In genomic region chr6:159038914-159039884, GRCh38 we compare ENCODE assay signal across 8 cellular contexts. TPM values are rescaled to one million over a fixed set of nuclear protein-coding genes. Genes with fewer than 3 reads are reported as not detected.
A peak's percentile ranks its signal among the peaks of the same experiment; 100 is the strongest.
DNase-seq lines count a peak whose midpoint lies in the region; ATAC-seq and TF ChIP-seq lines count a peak whose summit lies in the region.

No MANE protein-coding gene starts in this region.

- H3K27me3 ChIP-seq in CD4-positive, CD25-positive, alpha-beta regulatory T cell (ENCODE audit: control insufficient read depth, insufficient read depth, low read length): no peaks in the 10 kb centered on the region
- H3K27me3 ChIP-seq in left ventricle myocardium inferior (ENCODE audit: low read depth): no peaks in the 10 kb centered on the region
- no peaks in the 10 kb centered on the region for H3K27me3 ChIP-seq in uterus
- H3K27me3 ChIP-seq in endodermal cell (ENCODE audit: control insufficient read depth, insufficient read depth, low read length, poor library complexity, severe bottlenecking): no peaks in the 10 kb centered on the region

- peaks cover 93% of the 10 kb centered on the region for H3K36me3 ChIP-seq in CD4-positive, CD25-positive, alpha-beta regulatory T cell (ENCODE audit: control insufficient read depth, insufficient read depth, low read length)
- H3K36me3 ChIP-seq in left ventricle myocardium inferior: no peaks in the 10 kb centered on the region
- no peaks in the 10 kb centered on the region for H3K36me3 ChIP-seq in uterus
- H3K36me3 ChIP-seq in endodermal cell (ENCODE audit: control insufficient read depth, insufficient read depth, low read length): no peaks in the 10 kb centered on the region

- TF ChIP-seq POLR2A in uterus (IDR thresholded peaks at IDR 0.05) (no peak), lower leg skin (IDR thresholded peaks at IDR 0.05) (no peak)

- no peaks in the 10 kb centered on the region for H3K9me3 Mint-ChIP-seq in CD4-positive, CD25-positive, alpha-beta regulatory T cell
- H3K9me3 Mint-ChIP-seq in endodermal cell: no peaks in the 10 kb centered on the region

- intact Hi-C loops in left ventricle myocardium inferior (cut with micrococcal nuclease): no loop called here
- intact Hi-C loops in uterus (cut with DNase I; ENCODE audit: low total_unique reads): no loop called here
- intact Hi-C loops in lower leg skin (cut with DNase I; ENCODE audit: low total_unique reads): no loop called here

- peaks cover 20 to 78% (median 46%) of the 10 kb centered on the region in 4 donors for H3K4me1 Mint-ChIP-seq in CD4-positive, CD25-positive, alpha-beta regulatory T cell
- H3K4me1 Mint-ChIP-seq in T-helper 17 cell (peaks cover 58% of the 10 kb centered on the region), endodermal cell (peaks cover 14% of the 10 kb centered on the region)

- 90 to 93% methylated on average over 5 to 8 of the region's 8 CpGs for WGBS in endodermal cell (ENCODE audit: insufficient coverage in 1 of 2, insufficient read length in 1 of 2), 2 experiments
- 43 to 52% methylated on average over 8 of the region's 8 CpGs for WGBS in lower leg skin, 2 donors

- no peaks in the 10 kb centered on the region for H3K27me3 Mint-ChIP-seq in CD4-positive, CD25-positive, alpha-beta regulatory T cell
- no peaks in the 10 kb centered on the region for H3K27me3 Mint-ChIP-seq in T-helper 17 cell
- no peaks in the 10 kb centered on the region for H3K27me3 Mint-ChIP-seq in endodermal cell (ENCODE audit: insufficient read depth)

- ATAC-seq in CD4-positive, CD25-positive, alpha-beta regulatory T cell (ENCODE audit: low read depth in 2 of 2): peak; percentile 2 to 20
- ATAC-seq in HG03159 (IDR thresholded peaks at IDR 0.05; ENCODE audit: unreplicated experiment) (peak; percentile 82), T-helper 17 cell (no peak)

- peaks cover 80% of the 10 kb centered on the region for H3K36me3 Mint-ChIP-seq in CD4-positive, CD25-positive, alpha-beta regulatory T cell
- H3K36me3 Mint-ChIP-seq in T-helper 17 cell (ENCODE audit: low read depth) (peaks cover 21% of the 10 kb centered on the region), endodermal cell (ENCODE audit: low read depth) (no peaks in the 10 kb centered on the region)

- H3K27ac ChIP-seq in CD4-positive, CD25-positive, alpha-beta regulatory T cell (ENCODE audit: insufficient read depth, low read length, poor library complexity, severe bottlenecking): peak overlapping the region; percentile 93
- peak overlapping the region; percentile 15 for H3K27ac ChIP-seq in left ventricle myocardium inferior (replicated peaks)
- H3K27ac ChIP-seq in uterus: peak overlapping the region; percentile 54 to 62
- no peak overlapping the region for H3K27ac ChIP-seq in endodermal cell (ENCODE audit: low read depth, low read length)

- peak overlapping the region; percentile 100 for H3K4me3 ChIP-seq in CD4-positive, CD25-positive, alpha-beta regulatory T cell (ENCODE audit: low read depth, low read length)
- H3K4me3 ChIP-seq in left ventricle myocardium inferior: no peak overlapping the region
- H3K4me3 ChIP-seq in uterus: no peak overlapping the region
- no peak overlapping the region for H3K4me3 ChIP-seq in endodermal cell (ENCODE audit: low read length)
- no peak overlapping the region for H3K4me3 ChIP-seq in lower leg skin (ENCODE audit: low read depth, poor library complexity, severe bottlenecking)

- no peak overlapping the region for H3K9ac ChIP-seq in endodermal cell (ENCODE audit: extremely low read depth, low read length, poor library complexity, severe bottlenecking)

- peak overlapping the region; percentile 93 to 100 (median 98) for H3K4me3 Mint-ChIP-seq in CD4-positive, CD25-positive, alpha-beta regulatory T cell
- H3K4me3 Mint-ChIP-seq in T-helper 17 cell (peak overlapping the region; percentile 96), endodermal cell (no peak overlapping the region)

- H3K9me3 ChIP-seq in CD4-positive, CD25-positive, alpha-beta regulatory T cell (ENCODE audit: control insufficient read depth in 2 of 2, low read length in 2 of 2): no peaks in the 10 kb centered on the region
- peaks cover 4% of the 10 kb centered on the region for H3K9me3 ChIP-seq in T-helper 17 cell (ENCODE audit: control insufficient read depth, low read length, poor library complexity, severe bottlenecking)
- no peaks in the 10 kb centered on the region for H3K9me3 ChIP-seq in left ventricle myocardium inferior (replicated peaks)
- no peaks in the 10 kb centered on the region for H3K9me3 ChIP-seq in uterus
- H3K9me3 ChIP-seq in endodermal cell (ENCODE audit: control insufficient read depth, low read length): no peaks in the 10 kb centered on the region

- H3K27ac Mint-ChIP-seq in CD4-positive, CD25-positive, alpha-beta regulatory T cell: peak overlapping the region; percentile 92 to 98 (median 94)
- H3K27ac Mint-ChIP-seq in T-helper 17 cell (peak overlapping the region; percentile 99), endodermal cell (no peak overlapping the region)

- DNase-seq in CD4-positive, CD25-positive, alpha-beta regulatory T cell: peak in 2 of 3 donors; percentile 39 to 65
- DNase-seq in GM19240 (ENCODE audit: insufficient read length, low spot score) (peak; percentile 18), T-helper 17 cell (no peak), left ventricle myocardium inferior (no peak), uterus (peak in 1 of 2 donors; percentile 29), endodermal cell (no peak), lower leg skin (ENCODE audit: low spot score in 2 of 2) (no peak)

- H3K4me1 ChIP-seq in CD4-positive, CD25-positive, alpha-beta regulatory T cell (ENCODE audit: control insufficient read depth, insufficient read depth, low read length, poor library complexity, severe bottlenecking): peaks cover 73% of the 10 kb centered on the region
- H3K4me1 ChIP-seq in left ventricle myocardium inferior (peaks cover 16% of the 10 kb centered on the region), uterus (no peaks in the 10 kb centered on the region), endodermal cell (ENCODE audit: control insufficient read depth, insufficient read depth, low read length) (no peaks in the 10 kb centered on the region)

- TF ChIP-seq CTCF in left ventricle myocardium inferior (IDR thresholded peaks at IDR 0.05; ENCODE audit: borderline replicate concordance): no peak
- TF ChIP-seq CTCF in uterus (IDR thresholded peaks at IDR 0.05): no peak
- no peak for TF ChIP-seq CTCF in endodermal cell (conservative IDR thresholded peaks at IDR 0.05)
- TF ChIP-seq CTCF in lower leg skin (IDR thresholded peaks at IDR 0.05): no peak

RNA-seq across cellular contexts. Expression of gene TAGAP, which starts 5.6 kb away (rescaled TPM):
- 330 TPM for total RNA-seq in CD4-positive, CD25-positive, alpha-beta regulatory T cell
- polyA plus RNA-seq in CD4-positive, CD25-positive, alpha-beta regulatory T cell: 100 to 1,000 TPM; 105 to 191 (median 161) TPM
- total RNA-seq in T-helper 17 cell (100 to 1,000 TPM; 269 to 340 TPM), left ventricle myocardium inferior (1.2 TPM), uterus (1 to 10 TPM; 1.7 to 8.5 (median 3.3) TPM), endodermal cell (under 1 TPM in 1 of 2 donors, not detected in 1; 0.24 TPM), lower leg skin (1 to 10 TPM; 1.1 to 2.7 (median 1.9) TPM)
- polyA plus RNA-seq in endodermal cell (2013, experiment 1 of 2): not detected
- not detected for polyA plus RNA-seq in endodermal cell (2013, experiment 2 of 2)

RNA-seq across cellular contexts. Expression of gene RSPH3, which starts 39.2 kb away (rescaled TPM):
- 1.5 TPM for total RNA-seq in CD4-positive, CD25-positive, alpha-beta regulatory T cell
- 1 to 10 TPM; 2.0 to 3.4 (median 2.5) TPM for polyA plus RNA-seq in CD4-positive, CD25-positive, alpha-beta regulatory T cell
- total RNA-seq in T-helper 17 cell (1 to 10 TPM; 1.6 to 2.7 TPM), left ventricle myocardium inferior (11.9 TPM), uterus (1 to 10 TPM; 1.2 to 9.5 (median 6.1) TPM), endodermal cell (10 to 100 TPM in 1 of 2 donors, 1 to 10 TPM in 1; 7.4 to 10.3 TPM), lower leg skin (10 to 100 TPM in 2 of 4 donors, 1 to 10 TPM in 2; 6.4 to 11.0 (median 9.6) TPM)
- 5.0 TPM for polyA plus RNA-seq in endodermal cell (2013, experiment 1 of 2)
- 4.5 TPM for polyA plus RNA-seq in endodermal cell (2013, experiment 2 of 2)

Comparison
In these comparisons a context has a peak if more than half of its experiments do, and no peak if none do; other contexts are left out.
1. DNase-seq: peak in CD4-positive, CD25-positive, alpha-beta regulatory T cell (2 of 3) and GM19240 (single experiment); none in T-helper 17 cell (0 of 3), left ventricle myocardium inferior (single experiment), endodermal cell (single experiment) and lower leg skin (0 of 2).
2. RNA of gene TAGAP, which starts 5.6 kb away (total RNA-seq): 269 to 340 TPM in T-helper 17 cell and 330 TPM in CD4-positive, CD25-positive, alpha-beta regulatory T cell (single experiment); 1.7 to 8.5 TPM in uterus, 1.1 to 2.7 TPM in lower leg skin, 1.2 TPM in left ventricle myocardium inferior (single experiment) and 0.24 TPM in endodermal cell; every median in the first group is over 10 times any median in the second.